In the genomic region with DNA sequence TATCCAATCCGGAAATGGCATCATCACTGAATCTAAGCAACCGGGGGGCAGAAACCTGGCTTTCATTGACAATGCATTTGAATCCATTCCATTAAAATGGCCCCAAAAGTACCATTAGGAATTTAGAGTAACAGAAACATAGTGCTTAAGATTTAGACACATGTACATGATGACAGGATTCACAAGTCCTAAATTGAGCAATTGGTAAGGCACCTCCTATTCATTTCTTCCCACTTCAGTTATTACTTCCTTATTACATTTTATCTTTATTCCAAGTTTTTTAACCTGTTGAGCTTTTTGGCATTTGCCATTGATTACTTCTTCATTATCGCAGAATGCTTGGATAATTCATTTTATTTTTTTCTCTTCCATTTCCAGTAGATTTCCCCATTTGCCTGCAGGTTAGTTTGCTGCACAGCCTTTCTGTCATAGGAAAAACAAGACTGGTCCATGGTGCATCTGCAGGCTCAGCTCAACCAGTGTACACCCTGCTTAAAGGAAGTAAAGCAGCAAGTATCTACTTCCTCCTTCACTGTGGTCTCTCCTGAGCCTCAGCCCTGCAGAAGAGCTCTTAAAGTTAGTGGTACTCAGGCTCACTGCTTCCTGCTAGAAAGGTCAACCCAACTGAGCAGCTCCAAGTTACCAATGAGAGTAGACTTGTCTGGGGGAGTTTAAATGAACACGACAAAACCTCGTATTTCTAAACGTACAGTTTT, we compare ENCODE assay signal across 8 cellular contexts.
DNase-seq lines count a peak whose midpoint lies in the region; ATAC-seq lines count a peak whose summit lies in the region.

No MANE protein-coding gene starts in this region.

- ATAC-seq in activated CD8-positive, alpha-beta memory T cell treated with anti-CD3 and anti-CD28 coated beads, Interleukin-2, amount 10 ng/mL, durations not matched to agents 7 days and 5 days, result peak; percentile 88
- ATAC-seq in HG02763 (IDR thresholded peaks at IDR 0.05; ENCODE audit: unreplicated experiment), result peak; percentile 58
- peak; percentile 53 for ATAC-seq in left ventricle myocardium superior

- intact Hi-C loops in left ventricle myocardium superior (cut with micrococcal nuclease), result no loop called here

- DNase-seq in activated CD8-positive, alpha-beta memory T cell treated with anti-CD3 and anti-CD28 coated beads, Interleukin-2, amount 10 ng/mL, durations not matched to agents 7 days and 5 days, result peak; percentile 84
- DNase-seq in activated CD8-positive, alpha-beta memory T cell treated with anti-CD3 and anti-CD28 coated beads for 24 hours, result no peak
- peak; percentile 83 to 90 for DNase-seq in NOMO-1 (lab: John Stamatoyannopoulos, UW; ENCODE audit: unreplicated experiment in 2 of 2)
- DNase-seq in left ventricle myocardium superior, result no peak
- no peak for DNase-seq in NCI-H187 (lab: John Stamatoyannopoulos, UW)
- no peak for DNase-seq in occipital lobe (lab: John Stamatoyannopoulos, UW)
- no peak for DNase-seq in hepatic stellate cell (ENCODE audit: low spot score)

- peaks cover 26% of the 10 kb centered on the region for H3K36me3 Mint-ChIP-seq in activated CD8-positive, alpha-beta memory T cell treated with anti-CD3 and anti-CD28 coated beads, Interleukin-2, amount 10 ng/mL, durations not matched to agents 7 days and 5 days

- no peaks in the 10 kb centered on the region for H3K27me3 Mint-ChIP-seq in activated CD8-positive, alpha-beta memory T cell treated with anti-CD3 and anti-CD28 coated beads, Interleukin-2, amount 10 ng/mL, durations not matched to agents 7 days and 5 days

- H3K27ac Mint-ChIP-seq in activated CD8-positive, alpha-beta memory T cell treated with anti-CD3 and anti-CD28 coated beads, Interleukin-2, amount 10 ng/mL, durations not matched to agents 7 days and 5 days, result peak overlapping the region; percentile 89

- no peaks in the 10 kb centered on the region for H3K9me3 Mint-ChIP-seq in activated CD8-positive, alpha-beta memory T cell treated with anti-CD3 and anti-CD28 coated beads, Interleukin-2, amount 10 ng/mL, durations not matched to agents 7 days and 5 days (ENCODE audit: low read depth)

- CTCF ChIA-PET in activated CD8-positive, alpha-beta memory T cell treated with anti-CD3 and anti-CD28 coated beads, Interleukin-2, amount 10 ng/mL, durations not matched to agents 7 days and 5 days (lab: Charles Lee), result interaction anchor here (1.0 to 14.1 kb wide), 4 partner anchors 12 to 87 kb away, joined by 4 to 132 read pairs (median 9); no protein-coding TSS in a partner anchor

- peaks cover 89% of the 10 kb centered on the region for H3K4me1 Mint-ChIP-seq in activated CD8-positive, alpha-beta memory T cell treated with anti-CD3 and anti-CD28 coated beads, Interleukin-2, amount 10 ng/mL, durations not matched to agents 7 days and 5 days

- H3K4me3 Mint-ChIP-seq in activated CD8-positive, alpha-beta memory T cell treated with anti-CD3 and anti-CD28 coated beads, Interleukin-2, amount 10 ng/mL, durations not matched to agents 7 days and 5 days, result peak overlapping the region; percentile 49

Comparison
In these comparisons a context has a peak if more than half of its experiments do, and no peak if none do; other contexts are left out.
1. DNase-seq: peak in activated CD8-positive, alpha-beta memory T cell treated with anti-CD3 and anti-CD28 coated beads, Interleukin-2, amount 10 ng/mL, durations not matched to agents 7 days and 5 days (single experiment) and NOMO-1 (2 of 2); none in activated CD8-positive, alpha-beta memory T cell treated with anti-CD3 and anti-CD28 coated beads for 24 hours (single experiment), left ventricle myocardium superior (single experiment), NCI-H187 (0 of 2), occipital lobe (single experiment) and hepatic stellate cell (single experiment).
2. Peak in every context shown above with its lines, with median percentiles within 50 percentile points of each other: ATAC-seq.